Comparison of ENCODE assay signal across 1 cellular context in genomic region chr19:48469056-48469881, GRCh38.
TF ChIP-seq lines count a peak whose summit lies in the region.

Gene CYTH2, plus strand, starts transcription at chr19:48469369. Its CDS starts 139 bp downstream, at chr19:48469508.

TF ChIP-seq in HEK293, 187 proteins besides CTCF, POLR2A, EP300 and RAD21 (continued from another document and continues in another):
- no peak for TF ChIP-seq ZNF544 (tag by site-specific recombination; IDR thresholded peaks at IDR 0.05)
- TF ChIP-seq SETDB1 (IDR thresholded peaks at IDR 0.05; ENCODE audit: insufficient read length, low read length) = no peak
- TF ChIP-seq ZNF292 (tag by site-specific recombination; IDR thresholded peaks at IDR 0.05; ENCODE audit: borderline replicate concordance, low read depth) = no peak
- no peak for TF ChIP-seq HIC1 (tag by site-specific recombination; IDR thresholded peaks at IDR 0.05)
- peak; percentile 37; the same call in 1 of the 2 replicates for TF ChIP-seq GLIS1 (tag by site-specific recombination; IDR thresholded peaks at IDR 0.05)
- peak; percentile 81; the same call in 1 of the 2 replicates for TF ChIP-seq ZNF501 (tag by site-specific recombination; IDR thresholded peaks at IDR 0.05)
- TF ChIP-seq ZNF645 (tag by site-specific recombination; IDR thresholded peaks at IDR 0.05) = no peak
- TF ChIP-seq ZNF514 (tag by site-specific recombination; IDR thresholded peaks at IDR 0.05) = no peak
- TF ChIP-seq ZEB2 (tag by site-specific recombination; IDR thresholded peaks at IDR 0.05) = peak; percentile 70; the same call in 1 of the 2 replicates
- TF ChIP-seq, protein P1, sequence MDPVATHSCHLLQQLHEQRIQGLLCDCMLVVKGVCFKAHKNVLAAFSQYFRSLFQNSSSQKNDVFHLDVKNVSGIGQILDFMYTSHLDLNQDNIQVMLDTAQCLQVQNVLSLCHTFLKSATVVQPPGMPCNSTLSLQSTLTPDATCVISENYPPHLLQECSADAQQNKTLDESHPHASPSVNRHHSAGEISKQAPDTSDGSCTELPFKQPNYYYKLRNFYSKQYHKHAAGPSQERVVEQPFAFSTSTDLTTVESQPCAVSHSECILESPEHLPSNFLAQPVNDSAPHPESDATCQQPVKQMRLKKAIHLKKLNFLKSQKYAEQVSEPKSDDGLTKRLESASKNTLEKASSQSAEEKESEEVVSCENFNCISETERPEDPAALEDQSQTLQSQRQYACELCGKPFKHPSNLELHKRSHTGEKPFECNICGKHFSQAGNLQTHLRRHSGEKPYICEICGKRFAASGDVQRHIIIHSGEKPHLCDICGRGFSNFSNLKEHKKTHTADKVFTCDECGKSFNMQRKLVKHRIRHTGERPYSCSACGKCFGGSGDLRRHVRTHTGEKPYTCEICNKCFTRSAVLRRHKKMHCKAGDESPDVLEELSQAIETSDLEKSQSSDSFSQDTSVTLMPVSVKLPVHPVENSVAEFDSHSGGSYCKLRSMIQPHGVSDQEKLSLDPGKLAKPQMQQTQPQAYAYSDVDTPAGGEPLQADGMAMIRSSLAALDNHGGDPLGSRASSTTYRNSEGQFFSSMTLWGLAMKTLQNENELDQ (tag by site-specific recombination; IDR thresholded peaks at IDR 0.05; ENCODE audit: low read depth) = no peak
- peak; percentile 56 for TF ChIP-seq ZNF629 (tag by site-specific recombination; IDR thresholded peaks at IDR 0.05)
- peak; percentile 60 for TF ChIP-seq ZNF843 (tag by site-specific recombination; IDR thresholded peaks at IDR 0.05)
- TF ChIP-seq SP7 (tag by site-specific recombination; IDR thresholded peaks at IDR 0.05) = peak; percentile 76
- TF ChIP-seq OVOL3 (tag by site-specific recombination; IDR thresholded peaks at IDR 0.05) = 0 out of 2 replicates have a peak, but pooled peaks have one; percentile 26
- no peak for TF ChIP-seq ZNF530 (tag by site-specific recombination; IDR thresholded peaks at IDR 0.05; ENCODE audit: low read depth)
- no peak for TF ChIP-seq ZNF677 (tag by site-specific recombination; IDR thresholded peaks at IDR 0.05)
- no peak for TF ChIP-seq ZNF311 (tag by site-specific recombination; IDR thresholded peaks at IDR 0.05; ENCODE audit: borderline replicate concordance)
- no peak for TF ChIP-seq INSM2 (tag by site-specific recombination; IDR thresholded peaks at IDR 0.05)
- TF ChIP-seq, protein P2, sequence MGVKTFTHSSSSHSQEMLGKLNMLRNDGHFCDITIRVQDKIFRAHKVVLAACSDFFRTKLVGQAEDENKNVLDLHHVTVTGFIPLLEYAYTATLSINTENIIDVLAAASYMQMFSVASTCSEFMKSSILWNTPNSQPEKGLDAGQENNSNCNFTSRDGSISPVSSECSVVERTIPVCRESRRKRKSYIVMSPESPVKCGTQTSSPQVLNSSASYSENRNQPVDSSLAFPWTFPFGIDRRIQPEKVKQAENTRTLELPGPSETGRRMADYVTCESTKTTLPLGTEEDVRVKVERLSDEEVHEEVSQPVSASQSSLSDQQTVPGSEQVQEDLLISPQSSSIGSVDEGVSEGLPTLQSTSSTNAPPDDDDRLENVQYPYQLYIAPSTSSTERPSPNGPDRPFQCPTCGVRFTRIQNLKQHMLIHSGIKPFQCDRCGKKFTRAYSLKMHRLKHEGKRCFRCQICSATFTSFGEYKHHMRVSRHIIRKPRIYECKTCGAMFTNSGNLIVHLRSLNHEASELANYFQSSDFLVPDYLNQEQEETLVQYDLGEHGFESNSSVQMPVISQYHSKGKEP (tag by site-specific recombination; IDR thresholded peaks at IDR 0.05) = peak; percentile 37; the same call in 1 of the 2 replicates
- TF ChIP-seq ZNF660 (tag by site-specific recombination; IDR thresholded peaks at IDR 0.05) = 0 out of 2 replicates have a peak, but pooled peaks have one; percentile 58
- no peak for TF ChIP-seq ZNF785 (tag by site-specific recombination; IDR thresholded peaks at IDR 0.05)
- TF ChIP-seq ZFP69B (tag by site-specific recombination; IDR thresholded peaks at IDR 0.05) = peak; percentile 64
- no peak for TF ChIP-seq ZNF2 (tag by site-specific recombination; IDR thresholded peaks at IDR 0.05)
- no peak for TF ChIP-seq ZNF610 (tag by site-specific recombination; IDR thresholded peaks at IDR 0.05; ENCODE audit: borderline replicate concordance)
- no peak for TF ChIP-seq RBAK (tag by site-specific recombination; IDR thresholded peaks at IDR 0.05)
- no peak for TF ChIP-seq ZNF274 (IDR thresholded peaks at IDR 0.05; ENCODE audit: low read length)
- no peak for TF ChIP-seq ZNF274 (tag by site-specific recombination; IDR thresholded peaks at IDR 0.05; ENCODE audit: borderline replicate concordance)
- TF ChIP-seq ZNF26 (tag by site-specific recombination; IDR thresholded peaks at IDR 0.05) = no peak
- no peak for TF ChIP-seq ZNF302 (tag by site-specific recombination; IDR thresholded peaks at IDR 0.05; ENCODE audit: low read depth)
- TF ChIP-seq MYNN (tag by site-specific recombination; IDR thresholded peaks at IDR 0.05; ENCODE audit: borderline replicate concordance) = no peak
- no peak for TF ChIP-seq ZNF837 (tag by site-specific recombination; IDR thresholded peaks at IDR 0.05)
- TF ChIP-seq ZNF37A (tag by site-specific recombination; IDR thresholded peaks at IDR 0.05) = peak; percentile 66; the same call in 1 of the 2 replicates
- peak; percentile 97 for TF ChIP-seq ZBTB11 (tag by site-specific recombination; conservative IDR thresholded peaks at IDR 0.05; ENCODE audit: low read depth)
- no peak for TF ChIP-seq ZNF791 (tag by site-specific recombination; IDR thresholded peaks at IDR 0.05)
- 0 out of 2 replicates have a peak, but pooled peaks have one; percentile 7 for TF ChIP-seq ZIC2 (tag by site-specific recombination; IDR thresholded peaks at IDR 0.05)
- peak; percentile 88 for TF ChIP-seq ZNF398 (tag by site-specific recombination; IDR thresholded peaks at IDR 0.05)
- TF ChIP-seq, protein P3, sequence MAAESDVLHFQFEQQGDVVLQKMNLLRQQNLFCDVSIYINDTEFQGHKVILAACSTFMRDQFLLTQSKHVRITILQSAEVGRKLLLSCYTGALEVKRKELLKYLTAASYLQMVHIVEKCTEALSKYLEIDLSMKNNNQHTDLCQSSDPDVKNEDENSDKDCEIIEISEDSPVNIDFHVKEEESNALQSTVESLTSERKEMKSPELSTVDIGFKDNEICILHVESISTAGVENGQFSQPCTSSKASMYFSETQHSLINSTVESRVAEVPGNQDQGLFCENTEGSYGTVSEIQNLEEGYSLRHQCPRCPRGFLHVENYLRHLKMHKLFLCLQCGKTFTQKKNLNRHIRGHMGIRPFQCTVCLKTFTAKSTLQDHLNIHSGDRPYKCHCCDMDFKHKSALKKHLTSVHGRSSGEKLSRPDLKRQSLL (tag by site-specific recombination; IDR thresholded peaks at IDR 0.05) = peak; percentile 51; the same call in 1 of the 2 replicates
- TF ChIP-seq, protein P4, sequence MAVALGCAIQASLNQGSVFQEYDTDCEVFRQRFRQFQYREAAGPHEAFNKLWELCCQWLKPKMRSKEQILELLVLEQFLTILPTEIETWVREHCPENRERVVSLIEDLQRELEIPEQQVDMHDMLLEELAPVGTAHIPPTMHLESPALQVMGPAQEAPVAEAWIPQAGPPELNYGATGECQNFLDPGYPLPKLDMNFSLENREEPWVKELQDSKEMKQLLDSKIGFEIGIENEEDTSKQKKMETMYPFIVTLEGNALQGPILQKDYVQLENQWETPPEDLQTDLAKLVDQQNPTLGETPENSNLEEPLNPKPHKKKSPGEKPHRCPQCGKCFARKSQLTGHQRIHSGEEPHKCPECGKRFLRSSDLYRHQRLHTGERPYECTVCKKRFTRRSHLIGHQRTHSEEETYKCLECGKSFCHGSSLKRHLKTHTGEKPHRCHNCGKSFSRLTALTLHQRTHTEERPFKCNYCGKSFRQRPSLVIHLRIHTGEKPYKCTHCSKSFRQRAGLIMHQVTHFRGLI (tag by site-specific recombination; IDR thresholded peaks at IDR 0.05) = peak; percentile 97
- TF ChIP-seq ZSCAN18 (tag by site-specific recombination; IDR thresholded peaks at IDR 0.05) = no peak
